ENCODE assay signal across 1 cellular context in genomic region chr1:12147116-12147753, GRCh38.
TF ChIP-seq lines count a peak whose summit lies in the region.

No MANE protein-coding gene starts in this region.

TF ChIP-seq in GM12878, 131 proteins besides CTCF, POLR2A, EP300 and RAD21:
- TF ChIP-seq CHD4 (IDR thresholded peaks at IDR 0.05) (no peak), ZNF687 (IDR thresholded peaks at IDR 0.05) (0 out of 2 replicates have a peak, but pooled peaks have one; percentile 2), PBX3 (IDR thresholded peaks at IDR 0.05; ENCODE audit: insufficient replicate concordance, low read depth, low read length) (peak; percentile 25)
